Comparison of ENCODE assay signal across 14 cellular contexts in the genomic region with DNA sequence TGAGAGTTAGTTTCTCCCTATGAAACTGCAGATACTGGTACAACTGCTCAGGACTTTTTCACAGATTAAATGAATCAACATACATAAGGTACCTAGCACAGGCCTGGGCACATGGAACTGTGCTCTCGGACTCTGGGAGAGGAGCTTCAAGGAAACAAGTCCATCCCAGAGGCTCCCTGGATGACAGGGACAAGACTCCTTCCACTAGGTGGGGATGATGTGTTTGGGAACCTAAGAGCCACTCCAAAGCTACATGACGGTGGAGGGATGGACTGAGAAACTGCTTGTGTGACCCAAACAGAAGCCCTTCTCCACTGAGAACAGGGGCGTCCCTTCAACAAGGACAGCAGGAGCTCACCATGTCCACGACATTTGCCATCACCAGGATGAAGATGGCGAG. TPM values are rescaled to one million over a fixed set of nuclear protein-coding genes. Genes with fewer than 3 reads are reported as not detected.
DNase-seq lines count a peak whose midpoint lies in the region; ATAC-seq and TF ChIP-seq lines count a peak whose summit lies in the region.
"Had no signal": no experiment of that assay in that cellular context is flagged by ENCODE, and none has a peak within 500 bp of the region (broad histone marks: within the 10 kb centered on the region; RNA-seq: fewer than 3 reads in every experiment).

No MANE protein-coding gene starts in this region.

- H3K4me2 ChIP-seq in IMR-90 (ENCODE audit: low read depth, low read length): no peak overlapping the region

- H3K23ac ChIP-seq in IMR-90 (ENCODE audit: low read depth, low read length): no peak overlapping the region

- CTCF ChIA-PET in IMR-90 (lab: Yijun Ruan, JAX): interaction anchor here (0.6 to 1.0 kb wide), 3 partner anchors 16 to 420 kb away, joined by 3 read pairs; no protein-coding TSS in a partner anchor

- H2AK5ac ChIP-seq in IMR-90 (ENCODE audit: low read depth, low read length): no peak overlapping the region

- H3K4me1 ChIP-seq in IMR-90 (ENCODE audit: control insufficient read depth, insufficient read depth, low read length): no peaks in the 10 kb centered on the region
- H3K4me1 ChIP-seq in endodermal cell (ENCODE audit: control insufficient read depth, insufficient read depth, low read length): no peaks in the 10 kb centered on the region

- H3K56ac ChIP-seq in IMR-90 (ENCODE audit: extremely low read depth, insufficient read depth, low read length): no peak overlapping the region

- peak; percentile 38 for TF ChIP-seq CTCF in IMR-90 (conservative IDR thresholded peaks at IDR 0.05; ENCODE audit: low read depth, low read length)
- TF ChIP-seq CTCF in endodermal cell (conservative IDR thresholded peaks at IDR 0.05): peak; percentile 65
- TF ChIP-seq CTCF in progenitor cell of endocrine pancreas (IDR thresholded peaks at IDR 0.05; ENCODE audit: unreplicated experiment): no peak

- peak; percentile 22 for DNase-seq in DMS 273 (lab: John Stamatoyannopoulos, UW; ENCODE audit: unreplicated experiment)
- no peak for DNase-seq in DMS 273 treated with DMSO at 0.1 percent for 48 hours (lab: John Stamatoyannopoulos, UW)
- DNase-seq in IMR-90: peak; percentile 50
- no peak for DNase-seq in endodermal cell
- DNase-seq in progenitor cell of endocrine pancreas (ENCODE audit: low spot score, unreplicated experiment): no peak
- DNase-seq in activated naive CD4-positive, alpha-beta T cell treated with Interleukin-2 at 50 U/mL for 16 hours: no peak
- no peak for DNase-seq in NAMALWA (ENCODE audit: low spot score)
- DNase-seq: activated CD8-positive, alpha-beta memory T cell treated with anti-CD3 and anti-CD28 coated beads, Interleukin-2, amount 10 ng/mL, durations not matched to agents 7 days and 5 days; NCI-H1048; T-helper 2 cell had no signal

- H2BK5ac ChIP-seq in IMR-90 (ENCODE audit: low read depth, low read length, poor library complexity, severe bottlenecking): no peak overlapping the region

- H3K27me3 ChIP-seq in IMR-90 (ENCODE audit: control insufficient read depth, insufficient read depth, low read length) (no peaks in the 10 kb centered on the region), endodermal cell (ENCODE audit: control insufficient read depth, insufficient read depth, low read length, poor library complexity, severe bottlenecking) (no peaks in the 10 kb centered on the region)
- H3K27me3 ChIP-seq: esophagus muscularis mucosa, tibial artery had no signal

- H3K9me1 ChIP-seq in IMR-90 (ENCODE audit: insufficient read depth, low read length): 0 out of 2 replicates have a peak, but pooled peaks cover 3% of the 10 kb centered on the region

- H3K9me3 ChIP-seq in IMR-90 (ENCODE audit: control insufficient read depth, insufficient read depth, low read length) (no peaks in the 10 kb centered on the region), endodermal cell (ENCODE audit: control insufficient read depth, low read length) (peaks cover 6% of the 10 kb centered on the region)
- H3K9me3 ChIP-seq: esophagus muscularis mucosa, tibial artery had no signal

- H3K4me3 Mint-ChIP-seq in endodermal cell: no peak overlapping the region
- no peak overlapping the region for H3K4me3 Mint-ChIP-seq in progenitor cell of endocrine pancreas (ENCODE audit: low read depth)
- H3K4me3 Mint-ChIP-seq: activated CD8-positive, alpha-beta memory T cell treated with anti-CD3 and anti-CD28 coated beads, Interleukin-2, amount 10 ng/mL, durations not matched to agents 7 days and 5 days had no signal

- TF ChIP-seq POLR2A in IMR-90 (IDR thresholded peaks at IDR 0.05; ENCODE audit: low read depth, low read length): no peak

- H2AFZ ChIP-seq in IMR-90 (replicated peaks; ENCODE audit: low read length, poor library complexity): peak overlapping the region; percentile 14

- intact Hi-C loops in IMR-90 (cut with micrococcal nuclease): loop anchor here (10.0 kb wide), 2 partner anchors 294 to 364 kb away; no protein-coding TSS in a partner anchor

- H3K36me3 ChIP-seq in IMR-90 (ENCODE audit: control insufficient read depth, insufficient read depth, low read length) (peaks cover 15% of the 10 kb centered on the region), endodermal cell (ENCODE audit: control insufficient read depth, insufficient read depth, low read length) (peaks cover 4% of the 10 kb centered on the region)

- WGBS in IMR-90 (ENCODE audit: extremely low coverage in 2 of 2, insufficient read length in 1 of 2), 2 experiments: 100% methylated on average over 3 of the region's 5 CpGs; no CpG with 5 or more reads in 1 of the 2 experiments
- WGBS in endodermal cell (ENCODE audit: insufficient coverage in 1 of 2, insufficient read length in 1 of 2), 2 experiments: 88 to 98% methylated on average over 4 to 5 of the region's 5 CpGs

- H3K4me1 Mint-ChIP-seq in endodermal cell (peaks cover 19% of the 10 kb centered on the region), progenitor cell of endocrine pancreas (ENCODE audit: low read depth) (peaks cover 4% of the 10 kb centered on the region)

- no peak overlapping the region for H4K91ac ChIP-seq in IMR-90 (ENCODE audit: insufficient read depth, low read depth, low read length)

- peaks cover 1% of the 10 kb centered on the region for H3K9me3 Mint-ChIP-seq in endodermal cell
- no peaks in the 10 kb centered on the region for H3K9me3 Mint-ChIP-seq in progenitor cell of endocrine pancreas (ENCODE audit: low read depth)

- no peak overlapping the region for H3K4ac ChIP-seq in IMR-90 (ENCODE audit: low read depth, low read length)

- H4K5ac ChIP-seq in IMR-90 (ENCODE audit: low read depth, low read length): no peak overlapping the region

- H3K27me3 Mint-ChIP-seq in endodermal cell (ENCODE audit: insufficient read depth): no peaks in the 10 kb centered on the region
- H3K27me3 Mint-ChIP-seq in progenitor cell of endocrine pancreas: no peaks in the 10 kb centered on the region
- H3K27me3 Mint-ChIP-seq: activated CD8-positive, alpha-beta memory T cell treated with anti-CD3 and anti-CD28 coated beads, Interleukin-2, amount 10 ng/mL, durations not matched to agents 7 days and 5 days had no signal

- H2BK20ac ChIP-seq in IMR-90 (ENCODE audit: low read depth, low read length): no peak overlapping the region

- H3K27ac ChIP-seq in IMR-90 (ENCODE audit: insufficient read depth, low read length): no peak overlapping the region
- no peak overlapping the region for H3K27ac ChIP-seq in endodermal cell (ENCODE audit: low read depth, low read length)
- H3K27ac ChIP-seq: 22Rv1, esophagus muscularis mucosa, tibial artery had no signal

- POLR2A ChIA-PET in IMR-90 (lab: Charles Lee; ENCODE audit: unreplicated experiment): no interaction called here

- peak; percentile 41 for TF ChIP-seq RAD21 in IMR-90 (IDR thresholded peaks at IDR 0.05; ENCODE audit: low read length)

- no peak overlapping the region for H2BK15ac ChIP-seq in IMR-90 (ENCODE audit: low read depth, low read length)

- H3K79me1 ChIP-seq in IMR-90 (ENCODE audit: low read depth in 1 of 2, low read length in 2 of 2): no peaks in the 10 kb centered on the region; a peak in 1 of 4 replicates

- H2BK120ac ChIP-seq in IMR-90 (ENCODE audit: low read depth, low read length): no peak overlapping the region

- peaks cover 27% of the 10 kb centered on the region for H3K36me3 Mint-ChIP-seq in endodermal cell (ENCODE audit: low read depth)
- peaks cover 5% of the 10 kb centered on the region for H3K36me3 Mint-ChIP-seq in progenitor cell of endocrine pancreas (ENCODE audit: insufficient read depth)

- dilution Hi-C loops in IMR-90 (cut with HindIII; ENCODE audit: low sequenced_read_pairs, unreplicated experiment): no loop called here

- H3K18ac ChIP-seq in IMR-90 (ENCODE audit: low read depth, low read length): no peak overlapping the region

- H3K9ac ChIP-seq in IMR-90 (ENCODE audit: low read depth, low read length) (no peak overlapping the region), endodermal cell (ENCODE audit: extremely low read depth, low read length, poor library complexity, severe bottlenecking) (no peak overlapping the region)

- H3K4me3 ChIP-seq in IMR-90 (ENCODE audit: insufficient read depth, low read depth, low read length) (no peak overlapping the region), endodermal cell (ENCODE audit: low read length) (no peak overlapping the region)
- H3K4me3 ChIP-seq: esophagus muscularis mucosa, tibial artery had no signal

- 0 out of 2 replicates have a peak, but pooled peaks have one; percentile 24 for ATAC-seq in IMR-90 (ENCODE audit: low read depth)
- no peak for ATAC-seq in activated CD4-positive, CD25-positive, alpha-beta regulatory T cell treated with anti-CD3 and anti-CD28 coated beads, Interleukin-2, amount 50 U/mL, for 24 hours
- ATAC-seq: activated CD8-positive, alpha-beta memory T cell treated with anti-CD3 and anti-CD28 coated beads, Interleukin-2, amount 10 ng/mL, durations not matched to agents 7 days and 5 days had no signal

- 0 out of 2 replicates have a peak, but pooled peaks cover 4% of the 10 kb centered on the region for H4K20me1 ChIP-seq in IMR-90 (ENCODE audit: insufficient read depth, low read length)

- H3K27ac Mint-ChIP-seq in endodermal cell (no peak overlapping the region), progenitor cell of endocrine pancreas (peak overlapping the region; percentile 45)
- H3K27ac Mint-ChIP-seq: activated CD8-positive, alpha-beta memory T cell treated with anti-CD3 and anti-CD28 coated beads, Interleukin-2, amount 10 ng/mL, durations not matched to agents 7 days and 5 days had no signal

- in situ Hi-C loops in IMR-90 (cut with MboI; ENCODE audit: low sequenced_read_pairs): no loop called here

- no peak overlapping the region for H2AK9ac ChIP-seq in IMR-90 (replicated peaks; ENCODE audit: low read depth, low read length, poor library complexity)

- no peak overlapping the region for H3K14ac ChIP-seq in IMR-90 (replicated peaks; ENCODE audit: low read depth, low read length)

- BruUV-seq in IMR-90 (replicated peaks; lab: Mats Ljungman, UMichigan): no TSS peak

- no peak overlapping the region for H4K8ac ChIP-seq in IMR-90 (ENCODE audit: low read depth in 2 of 2, low read length in 2 of 2)

TF ChIP-seq in IMR-90, 13 proteins besides CTCF, POLR2A, EP300 and RAD21 (continues in another document):
- TF ChIP-seq SMC3 (IDR thresholded peaks at IDR 0.05; ENCODE audit: low read depth, low read length): 0 out of 2 replicates have a peak, but pooled peaks have one; percentile 13

RNA-seq across cellular contexts. Expression of gene CENPO, which starts 37.1 kb away (rescaled TPM):
- 24.2 and 27.2 TPM in 2 replicates for total RNA-seq in IMR-90 (2012; rRNA removed)
- polyA plus RNA-seq in IMR-90 (2012; rRNA removed): 20.1 and 21.7 TPM in 2 replicates
- 8.6 and 12.2 TPM in 2 replicates for polyA plus RNA-seq in IMR-90 (2012; cell fraction: cytosol; rRNA removed)
- 21.5 and 31.5 TPM in 2 replicates for polyA plus RNA-seq in IMR-90 (2012; cell fraction: nucleus; rRNA removed; ENCODE audit: low replicate concordance)
- total RNA-seq in endodermal cell: 10 to 100 TPM; 27.3 to 40.3 TPM
- 42.5 TPM for polyA plus RNA-seq in endodermal cell (2013, experiment 1 of 2)
- 38.4 TPM for polyA plus RNA-seq in endodermal cell (2013, experiment 2 of 2)
- total RNA-seq in progenitor cell of endocrine pancreas: 28.8 and 30.6 TPM in 2 replicates

RNA-seq across cellular contexts. Expression of gene PTRHD1, which starts 37.2 kb away (rescaled TPM):
- total RNA-seq in IMR-90 (2012; rRNA removed) (11.7 and 17.2 TPM in 2 replicates), endodermal cell (10 to 100 TPM; 37.2 to 38.2 TPM), progenitor cell of endocrine pancreas (21.3 and 26.2 TPM in 2 replicates)
- polyA plus RNA-seq in IMR-90 (2012; rRNA removed): 30.9 and 40.2 TPM in 2 replicates
- polyA plus RNA-seq in IMR-90 (2012; cell fraction: cytosol; rRNA removed): 36.0 and 59.4 TPM in 2 replicates
- 10.1 and 10.7 TPM in 2 replicates for polyA plus RNA-seq in IMR-90 (2012; cell fraction: nucleus; rRNA removed; ENCODE audit: low replicate concordance)
- 40.6 TPM for polyA plus RNA-seq in endodermal cell (2013, experiment 1 of 2)
- polyA plus RNA-seq in endodermal cell (2013, experiment 2 of 2): 35.9 TPM

Comparison
In these comparisons a context has a peak if more than half of its experiments do, and no peak if none do; other contexts are left out.
1. DNase-seq: peak in DMS 273 (single experiment) and IMR-90 (single experiment); none in DMS 273 treated with DMSO at 0.1 percent for 48 hours (single experiment), endodermal cell (single experiment), progenitor cell of endocrine pancreas (single experiment), activated naive CD4-positive, alpha-beta T cell treated with Interleukin-2 at 50 U/mL for 16 hours (single experiment) and NAMALWA (single experiment).